Comparison of ENCODE assay signal across 1 cellular context in the genomic region with DNA sequence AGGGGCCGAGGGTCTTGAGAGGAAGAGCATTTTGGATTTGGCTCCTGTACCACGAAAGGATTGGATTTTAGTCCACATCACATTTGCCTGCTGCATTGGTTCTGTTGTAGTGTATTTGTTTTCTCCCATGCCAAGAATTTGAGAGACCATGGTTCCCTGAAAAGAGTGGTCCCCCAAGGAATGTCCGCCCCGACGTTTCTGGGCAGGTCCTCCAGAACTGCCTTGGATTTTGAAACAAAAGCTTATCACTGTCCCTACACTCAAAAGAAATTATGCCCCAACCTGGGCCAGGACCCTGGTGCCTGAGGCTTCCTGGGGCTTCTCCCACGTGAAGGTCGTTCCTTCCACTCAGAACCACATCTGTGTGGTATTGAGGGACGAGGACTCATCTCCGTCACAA.
TF ChIP-seq lines count a peak whose summit lies in the region.

No MANE protein-coding gene starts in this region.

TF ChIP-seq in H1, 55 proteins besides CTCF, POLR2A, EP300 and RAD21 (continued from another document):
- TF ChIP-seq BRCA1 (IDR thresholded peaks at IDR 0.05; ENCODE audit: low read depth, low read length) = no peak
- TF ChIP-seq CHD7 (IDR thresholded peaks at IDR 0.05; ENCODE audit: insufficient replicate concordance, low read length) = no peak
- TF ChIP-seq SP4 (IDR thresholded peaks at IDR 0.05; ENCODE audit: low read length) = no peak
- no peak for TF ChIP-seq SIX5 (IDR thresholded peaks at IDR 0.05; ENCODE audit: low read depth, low read length)
- no peak for TF ChIP-seq CREB1 (IDR thresholded peaks at IDR 0.05)
- TF ChIP-seq, protein P1, sequence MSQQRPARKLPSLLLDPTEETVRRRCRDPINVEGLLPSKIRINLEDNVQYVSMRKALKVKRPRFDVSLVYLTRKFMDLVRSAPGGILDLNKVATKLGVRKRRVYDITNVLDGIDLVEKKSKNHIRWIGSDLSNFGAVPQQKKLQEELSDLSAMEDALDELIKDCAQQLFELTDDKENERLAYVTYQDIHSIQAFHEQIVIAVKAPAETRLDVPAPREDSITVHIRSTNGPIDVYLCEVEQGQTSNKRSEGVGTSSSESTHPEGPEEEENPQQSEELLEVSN (IDR thresholded peaks at IDR 0.05) = no peak
- no peak for TF ChIP-seq SRF (IDR thresholded peaks at IDR 0.05; ENCODE audit: low read depth, low read length)
- TF ChIP-seq JUN (IDR thresholded peaks at IDR 0.05; ENCODE audit: low read depth, low read length) = no peak
- TF ChIP-seq SP1 (IDR thresholded peaks at IDR 0.05; ENCODE audit: low read depth, low read length) = no peak
- TF ChIP-seq KDM5A (IDR thresholded peaks at IDR 0.05; ENCODE audit: low read length) = no peak
